ENCODE assay signal across 21 cellular contexts in the genomic region with DNA sequence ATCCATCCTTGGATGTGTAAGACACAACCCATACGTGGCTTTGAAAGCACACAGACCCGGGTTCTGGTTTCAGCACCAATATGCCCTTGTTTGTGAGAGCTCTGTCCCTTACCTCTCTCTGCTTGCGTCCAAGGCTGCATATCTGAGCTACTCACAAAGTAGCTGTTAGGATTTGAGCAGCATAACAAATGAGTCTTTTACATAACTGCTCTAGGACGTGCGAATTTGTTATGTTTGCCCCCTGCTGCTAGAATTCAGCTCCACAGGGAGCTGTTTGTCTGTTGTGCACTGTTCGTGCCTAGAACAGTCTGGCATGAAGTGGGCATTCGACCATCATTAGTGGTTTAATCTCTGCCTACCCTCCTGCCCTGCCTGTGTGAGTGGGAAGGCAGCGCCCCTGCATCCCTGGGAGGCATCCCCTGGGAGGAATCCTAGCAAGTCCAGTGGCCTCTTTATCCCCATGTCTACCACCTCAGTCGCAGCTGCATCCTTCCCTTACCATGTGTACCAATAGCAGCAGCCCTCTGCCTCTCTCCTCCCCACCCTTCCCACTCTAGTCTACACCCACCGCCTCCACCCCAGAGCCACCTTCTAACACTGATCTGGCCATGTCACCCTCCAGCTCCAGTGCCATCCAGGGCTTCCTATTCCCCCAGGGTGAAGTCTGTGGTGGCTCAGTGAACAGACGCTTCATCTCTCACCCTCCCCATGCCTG. TPM values are rescaled to one million over a fixed set of nuclear protein-coding genes. Genes with fewer than 3 reads are reported as not detected.
DNase-seq lines count a peak whose midpoint lies in the region; ATAC-seq, FAIRE-seq and TF ChIP-seq lines count a peak whose summit lies in the region.
"Had no signal": no experiment of that assay in that cellular context is flagged by ENCODE, and none has a peak within 500 bp of the region (broad histone marks: within the 10 kb centered on the region; RNA-seq: fewer than 3 reads in every experiment).

No MANE protein-coding gene starts in this region.

- no peak overlapping the region for H2BK120ac ChIP-seq in H1 (replicated peaks; ENCODE audit: low read depth, low read length)

- H2BK20ac ChIP-seq in H1 (ENCODE audit: low read length), result 0 out of 2 replicates have a peak overlapping the region, but pooled peaks have one; percentile 13

- H3K36me3 ChIP-seq in H1 (ENCODE audit: control insufficient read depth in 2 of 4, insufficient read depth in 4 of 4, low read length in 3 of 4) (no peaks in the 10 kb centered on the region), uterus (no peaks in the 10 kb centered on the region)

- peaks cover 6 to 7% of the 10 kb centered on the region in 2 donors for H3K9me3 Mint-ChIP-seq in stimulated activated naive B cell treated with anti-CD40 and anti-IgM and Interleukin-4, amounts not matched to agents 10 μg/mL and 1 μg/mL and 100 μg/mL, for 72 hours

- peaks cover 3 to 13% (median 10%) of the 10 kb centered on the region in 4 experiments for H3K4me1 ChIP-seq in H1 (replicated peaks in 1 of 4; ENCODE audit: control insufficient read depth in 3 of 4, insufficient read depth in 4 of 4, low read length in 3 of 4)
- H3K4me1 ChIP-seq in uterus, result no peaks in the 10 kb centered on the region

- H3K4ac ChIP-seq in H1 (replicated peaks; ENCODE audit: insufficient read length, low read depth, low read length), result no peak overlapping the region

- DNase-seq in NCI-H2081 (lab: John Stamatoyannopoulos, UW) (peak; percentile 20 to 78), NCI-H2081 treated with DMSO at 0.1 percent for 48 hours (lab: John Stamatoyannopoulos, UW) (no peak), NCI-H345 treated with DMSO at 0.1 percent for 48 hours (lab: John Stamatoyannopoulos, UW; ENCODE audit: unreplicated experiment) (peak; percentile 32), H1 (ENCODE audit: low read depth in 1 of 2, low spot score in 2 of 2) (peak in 1 of 2 experiments; percentile 17), retina (peak; percentile 39), uterus (no peak)
- DNase-seq in stimulated activated naive B cell treated with anti-CD40 and anti-IgM and Interleukin-4, amounts not matched to agents 10 μg/mL and 1 μg/mL and 100 μg/mL, for 72 hours, result no peak
- DNase-seq: 8988T; activated CD8-positive, alpha-beta T cell treated with anti-CD3 and anti-CD28 coated beads for 36 hours; effector memory CD8-positive, alpha-beta T cell; Karpas-422; NCI-H1436; NCI-H82; stimulated activated CD4-positive, alpha-beta T cell treated with anti-CD3 and anti-CD28 coated beads, Interleukin-12 subunit alpha, Interleukin-12 subunit beta, amount 100 ng/mL, for 4 hours; stimulated activated naive CD4-positive, alpha-beta T cell treated with Interleukin-2 at 50 U/mL for 16 hours had no signal

- peak overlapping the region; percentile 38 to 52 for H3K4me2 ChIP-seq in H1 (ENCODE audit: insufficient read depth in 1 of 2, low read depth in 2 of 2, low read length in 2 of 2)

- TF ChIP-seq RAD21 in H1 (IDR thresholded peaks at IDR 0.05 in 1 of 2, conservative IDR thresholded peaks at IDR 0.05 in 1 of 2; ENCODE audit: low read depth in 2 of 2, low read length in 2 of 2), result no peak

- H3K79me2 ChIP-seq in H1 (ENCODE audit: control insufficient read depth in 1 of 2, insufficient read depth in 2 of 2, low read length in 2 of 2), result no peaks in the 10 kb centered on the region

- H3K4me1 Mint-ChIP-seq in stimulated activated naive B cell treated with anti-CD40 and anti-IgM and Interleukin-4, amounts not matched to agents 10 μg/mL and 1 μg/mL and 100 μg/mL, for 72 hours, result no peaks in the 10 kb centered on the region
- H3K4me1 Mint-ChIP-seq: CD14-positive monocyte; central memory CD8-positive, alpha-beta T cell had no signal

- H2BK5ac ChIP-seq in H1 (ENCODE audit: low read depth, low read length), result peak overlapping the region; percentile 39; the same call in 1 of the 2 replicates

- no peaks in the 10 kb centered on the region for H3K79me1 ChIP-seq in H1 (ENCODE audit: low read depth, low read length)

- CTCF ChIA-PET in H1 (lab: Charles Lee; ENCODE audit: partially characterized antibody), result interaction anchor here (1.0 to 3.1 kb wide), 7 partner anchors 10 to 214 kb away, joined by 3 to 20 read pairs (median 5); no protein-coding TSS in a partner anchor

- H4K20me1 ChIP-seq in H1 (replicated peaks in 1 of 2; ENCODE audit: control insufficient read depth in 1 of 2, insufficient read depth in 2 of 2, low read length in 2 of 2), result peaks cover 2 to 4% of the 10 kb centered on the region in 2 experiments

- H3K27ac Mint-ChIP-seq in stimulated activated naive B cell treated with anti-CD40 and anti-IgM and Interleukin-4, amounts not matched to agents 10 μg/mL and 1 μg/mL and 100 μg/mL, for 72 hours, result no peak overlapping the region
- H3K27ac Mint-ChIP-seq: activated CD8-positive, alpha-beta T cell treated with anti-CD3 and anti-CD28 coated beads for 36 hours; activated T-helper 1 cell treated with anti-CD3 and anti-CD28 coated beads, Interleukin-12 subunit alpha, Interleukin-12 subunit beta, Interleukin-2, Interleukin-4 antibody, amounts not matched to agents 30 ng/mL and 10 ng/mL and 1 ng/mL, durations not matched to agents 14 hours and 24 hours and 36 hours; effector memory CD8-positive, alpha-beta T cell; progenitor cell of endocrine pancreas; type B pancreatic cell had no signal

- no peak overlapping the region for H3K4me3 Mint-ChIP-seq in stimulated activated naive B cell treated with anti-CD40 and anti-IgM and Interleukin-4, amounts not matched to agents 10 μg/mL and 1 μg/mL and 100 μg/mL, for 72 hours
- H3K4me3 Mint-ChIP-seq: activated CD8-positive, alpha-beta T cell treated with anti-CD3 and anti-CD28 coated beads for 36 hours; activated T-helper 1 cell treated with anti-CD3 and anti-CD28 coated beads, Interleukin-12 subunit alpha, Interleukin-12 subunit beta, Interleukin-2, Interleukin-4 antibody, amounts not matched to agents 30 ng/mL and 10 ng/mL and 1 ng/mL, durations not matched to agents 14 hours and 24 hours and 36 hours; CD14-positive monocyte; central memory CD8-positive, alpha-beta T cell; effector memory CD8-positive, alpha-beta T cell; type B pancreatic cell had no signal

- 0 out of 2 replicates have a peak overlapping the region, but pooled peaks have one; percentile 39 for H2AK5ac ChIP-seq in H1 (ENCODE audit: low read depth, low read length)

- H2AFZ ChIP-seq in H1 (ENCODE audit: low read length), result no peak overlapping the region

- H3K27me3 ChIP-seq in H1 (replicated peaks in 1 of 4; ENCODE audit: control insufficient read depth in 3 of 4, extremely low read depth in 1 of 4, insufficient read depth in 3 of 4, low read length in 3 of 4) (peaks cover 3 to 10% (median 7%) of the 10 kb centered on the region in 4 experiments; a peak in 5 of 7 replicates), uterus (no peaks in the 10 kb centered on the region)

- peaks cover 5% of the 10 kb centered on the region; the same call in 1 of the 2 replicates for H3K23me2 ChIP-seq in H1 (ENCODE audit: low read depth, low read length)

- H3K18ac ChIP-seq in H1 (ENCODE audit: extremely low read depth, low read length), result no peak overlapping the region; the same call in 1 of the 2 replicates

- TF ChIP-seq CTCF in H1 (IDR thresholded peaks at IDR 0.05; ENCODE audit: control extremely low read depth in 1 of 3, insufficient read depth in 1 of 3, low read depth in 1 of 3, low read length in 3 of 3), result 0 out of 4 replicates have a peak, but pooled peaks of 1 of the 3 experiments have one; percentile 2
- no peak for TF ChIP-seq CTCF in uterus (IDR thresholded peaks at IDR 0.05)

- TF ChIP-seq EP300 in H1 (IDR thresholded peaks at IDR 0.05; ENCODE audit: borderline replicate concordance in 1 of 2, low read depth in 2 of 2, low read length in 2 of 2), result no peak

- no peak for FAIRE-seq in H1 (lab: Jason Lieb, UNC)

- H4K5ac ChIP-seq in H1 (ENCODE audit: insufficient read length, low read depth, low read length), result no peak overlapping the region

- peaks cover 0 to 6% of the 10 kb centered on the region in 2 donors for H3K27me3 Mint-ChIP-seq in stimulated activated naive B cell treated with anti-CD40 and anti-IgM and Interleukin-4, amounts not matched to agents 10 μg/mL and 1 μg/mL and 100 μg/mL, for 72 hours
- H3K27me3 Mint-ChIP-seq: activated CD8-positive, alpha-beta T cell treated with anti-CD3 and anti-CD28 coated beads for 36 hours; central memory CD8-positive, alpha-beta T cell had no signal

- H2BK12ac ChIP-seq in H1 (ENCODE audit: low read depth, low read length), result peak overlapping the region; percentile 60; the same call in 1 of the 2 replicates

- intact Hi-C loops in uterus (cut with DNase I; ENCODE audit: low total_unique reads), result no loop called here

- H3K27ac ChIP-seq in H1 (ENCODE audit: low read depth, low read length), result no peak overlapping the region
- H3K27ac ChIP-seq in uterus, result no peak overlapping the region

- TF ChIP-seq POLR2A in H1 (IDR thresholded peaks at IDR 0.05; ENCODE audit: control extremely low read depth in 1 of 2, low read depth in 2 of 2, low read length in 2 of 2) (no peak), uterus (IDR thresholded peaks at IDR 0.05) (no peak)

- H4K8ac ChIP-seq in H1 (ENCODE audit: extremely low read depth, insufficient read depth, low read length), result no peak overlapping the region

- H3K14ac ChIP-seq in H1 (ENCODE audit: insufficient read length), result no peak overlapping the region

- WGBS in H1 (ENCODE audit: extremely low coverage in 1 of 2, insufficient coverage in 1 of 2, insufficient read length in 1 of 2, insufficient replicate concordance in 2 of 2, low coverage in 1 of 2, low lambda C conversion rate in 2 of 2, missing lambda C conversion rate in 1 of 2), 2 experiments, result 33% methylated on average over 11 of the region's 11 CpGs; no CpG with 5 or more reads in 1 of the 2 experiments

- ATAC-seq in HG03342 (IDR thresholded peaks at IDR 0.05; ENCODE audit: unreplicated experiment), result no peak
- no peak for ATAC-seq in stimulated activated naive B cell treated with anti-CD40 and anti-IgM and Interleukin-4, amounts not matched to agents 10 μg/mL and 1 μg/mL and 100 μg/mL, for 72 hours (replicated peaks)
- ATAC-seq: activated CD8-positive, alpha-beta T cell treated with anti-CD3 and anti-CD28 coated beads for 36 hours; effector memory CD8-positive, alpha-beta T cell had no signal

- H3K4me3 ChIP-seq in H1 (ENCODE audit: extremely low read depth in 1 of 4, insufficient read depth in 2 of 4, low read depth in 3 of 4, low read length in 4 of 4) (0 out of 8 replicates have a peak overlapping the region, but pooled peaks of 1 of the 4 experiments have one; percentile 10), uterus (no peak overlapping the region)

- no peak overlapping the region for H4K91ac ChIP-seq in H1 (replicated peaks; ENCODE audit: insufficient read length, low read length)

- H3K23ac ChIP-seq in H1 (ENCODE audit: insufficient read length), result no peak overlapping the region

- H3K9me3 ChIP-seq in H1 (ENCODE audit: insufficient read depth in 2 of 2, low read depth in 1 of 2, low read length in 1 of 2), result no peaks in the 10 kb centered on the region
- no peaks in the 10 kb centered on the region for H3K9me3 ChIP-seq in uterus

- POLR2A ChIA-PET in H1 (lab: Charles Lee; ENCODE audit: partially characterized antibody), result no interaction called here

- H2BK15ac ChIP-seq in H1 (ENCODE audit: low read length), result no peak overlapping the region

- no peak overlapping the region for H3K9ac ChIP-seq in H1 (replicated peaks in 1 of 4; ENCODE audit: extremely low read depth in 1 of 4, low read depth in 3 of 4, low read length in 3 of 4)

- peaks cover 0 to 2% of the 10 kb centered on the region in 2 donors for H3K36me3 Mint-ChIP-seq in stimulated activated naive B cell treated with anti-CD40 and anti-IgM and Interleukin-4, amounts not matched to agents 10 μg/mL and 1 μg/mL and 100 μg/mL, for 72 hours

- no peak overlapping the region for H3K56ac ChIP-seq in H1 (replicated peaks; ENCODE audit: insufficient read length, low read depth, low read length)

RNA-seq across cellular contexts. Expression of a gene that starts 42.0 kb away (rescaled TPM):
- 0.20 and 0.44 TPM in 2 replicates for total RNA-seq in H1 (2021; fragmentation: NEBNext Ultra II Directional; extraction: Animal tissue kit (Norgen Biotek cat#: 25700))
- polyA plus RNA-seq in H1 (2011; rRNA removed), result 0.26 and 0.63 TPM in 2 replicates
- polyA plus RNA-seq in H1 (2011; cell fraction: cytosol; rRNA removed), result 0.16 TPM
- 0.50 TPM for polyA plus RNA-seq in H1 (2011; cell fraction: nucleus; rRNA removed)
- polyA plus RNA-seq in H1 (2012, experiment 1 of 2), result 0.21 to 0.79 TPM (median 0.29 TPM) in 4 replicates
- polyA plus RNA-seq in H1 (2012, experiment 2 of 2), result not detected
- polyA plus RNA-seq in H1 (2013, experiment 1 of 2), result 0.43 TPM
- polyA plus RNA-seq in H1 (2013, experiment 2 of 2), result 0.33 TPM
- 0.32 and 0.38 TPM in 2 replicates for polyA minus RNA-seq in H1 (2011; rRNA and poly(A)+ RNA removed)
- not detected for polyA minus RNA-seq in H1 (2011; cell fraction: cytosol; rRNA and poly(A)+ RNA removed)
- 3.7 TPM for polyA minus RNA-seq in H1 (2011; cell fraction: nucleus; rRNA and poly(A)+ RNA removed)
- total RNA-seq in uterus, result 1 to 10 TPM in 3 of 4 donors, under 1 TPM in 1; 0.51 to 9.3 (median 7.1) TPM

Comparison
In these comparisons a context has a peak if more than half of its experiments do, and no peak if none do; other contexts are left out.
1. DNase-seq: peak in NCI-H2081 (2 of 2), NCI-H345 treated with DMSO at 0.1 percent for 48 hours (single experiment) and retina (single experiment); none in NCI-H2081 treated with DMSO at 0.1 percent for 48 hours (single experiment), uterus (0 of 2) and stimulated activated naive B cell treated with anti-CD40 and anti-IgM and Interleukin-4, amounts not matched to agents 10 μg/mL and 1 μg/mL and 100 μg/mL, for 72 hours (single experiment).